Comparison of ENCODE assay signal across 17 cellular contexts in genomic region chr21:24727803-24728425, GRCh38.
"Had no signal": no experiment of that assay in that cellular context is flagged by ENCODE, and none has a peak within 500 bp of the region (broad histone marks: within the 10 kb centered on the region; RNA-seq: fewer than 3 reads in every experiment).

No MANE protein-coding gene starts in this region.

- H3K27ac ChIP-seq: ascending aorta, epithelial cell of prostate, hepatocyte, right lobe of liver, suprapubic skin, upper lobe of left lung had no signal

- H3K9me3 ChIP-seq: ascending aorta, right lobe of liver, suprapubic skin, upper lobe of left lung had no signal

- DNase-seq: activated CD4-positive, alpha-beta T cell treated with anti-CD3 and anti-CD28 coated beads for 1 hour; activated CD4-positive, alpha-beta T cell treated with anti-CD3 and anti-CD28 coated beads, Interleukin-2, amount 50 U/mL, for 4 hours; activated naive CD4-positive, alpha-beta T cell treated with anti-CD3 and anti-CD28 coated beads for 36 hours; activated naive CD8-positive, alpha-beta T cell treated with anti-CD3 and anti-CD28 coated beads, Interleukin-2, amount 50 U/mL, for 24 hours; dermis blood vessel endothelial cell; effector memory CD8-positive, alpha-beta T cell; mesenchymal stem cell; natural killer cell; nucleus accumbens; right lobe of liver; T-helper 1 cell; T1000; upper lobe of left lung had no signal

- H3K4me3 ChIP-seq: ascending aorta, hepatocyte, right lobe of liver, suprapubic skin, upper lobe of left lung had no signal

- H3K36me3 ChIP-seq: ascending aorta, right lobe of liver, suprapubic skin, upper lobe of left lung had no signal

- H3K4me1 ChIP-seq: ascending aorta, right lobe of liver, suprapubic skin, upper lobe of left lung had no signal

- H3K27me3 ChIP-seq: ascending aorta, hepatocyte, right lobe of liver, suprapubic skin, upper lobe of left lung had no signal

- H3K79me2 ChIP-seq: hepatocyte had no signal

- H3K4me2 ChIP-seq: hepatocyte had no signal

- ATAC-seq: activated naive CD8-positive, alpha-beta T cell treated with anti-CD3 and anti-CD28 coated beads, Interleukin-2, amount 50 U/mL, for 24 hours; effector memory CD8-positive, alpha-beta T cell; natural killer cell; right lobe of liver had no signal

- H2AFZ ChIP-seq: hepatocyte had no signal
